9 cellular contexts compared by ENCODE assay signal in the genomic region with DNA sequence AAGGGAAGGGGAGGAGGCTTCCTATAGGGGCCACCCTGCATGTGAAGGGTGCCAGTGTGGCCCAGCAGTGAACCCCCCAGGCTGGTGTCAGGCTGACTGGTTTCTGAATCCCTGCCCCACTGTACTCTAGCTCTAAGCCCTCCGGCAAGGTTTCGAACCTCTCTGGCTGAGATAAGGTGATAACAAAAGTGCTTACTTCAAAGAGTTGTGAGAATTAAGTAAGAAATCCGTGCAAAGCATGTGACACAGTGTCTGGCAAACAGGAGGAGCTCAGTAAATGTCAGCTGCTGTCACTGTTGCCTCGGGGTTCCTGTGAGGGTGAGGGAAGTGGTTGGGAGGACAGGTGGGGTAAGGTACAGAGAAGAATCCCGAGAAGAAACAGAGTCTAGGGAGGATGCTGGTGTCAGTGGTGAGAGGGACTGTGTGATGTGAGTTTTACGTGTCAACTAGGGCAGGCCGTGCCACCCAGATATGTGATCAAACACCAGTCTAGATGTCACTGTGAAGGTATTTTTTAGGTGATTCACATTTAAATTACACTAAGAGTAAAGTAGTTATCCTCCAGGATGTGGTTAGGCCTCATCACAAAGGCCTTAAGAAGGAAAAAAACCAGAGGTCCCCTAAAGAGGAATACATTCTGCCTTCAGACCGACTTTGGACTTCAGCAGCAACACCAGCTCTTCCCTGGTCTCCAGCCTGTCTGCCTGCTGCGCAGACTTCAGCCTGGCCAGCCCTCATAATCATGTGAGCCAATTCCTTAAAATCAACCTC.
DNase-seq lines count a peak whose midpoint lies in the region; ATAC-seq, FAIRE-seq and TF ChIP-seq lines count a peak whose summit lies in the region.
"Had no signal": no experiment of that assay in that cellular context is flagged by ENCODE, and none has a peak within 500 bp of the region (broad histone marks: within the 10 kb centered on the region; RNA-seq: fewer than 3 reads in every experiment).

No MANE protein-coding gene starts in this region.

- H3K27me3 ChIP-seq in right atrium auricular region (no peaks in the 10 kb centered on the region), parathyroid adenoma (ENCODE audit: control insufficient read depth, insufficient read depth, low read length) (no peaks in the 10 kb centered on the region), colonic mucosa (no peaks in the 10 kb centered on the region)

- H3K36me3 ChIP-seq in right atrium auricular region, result no peaks in the 10 kb centered on the region
- H3K36me3 ChIP-seq in parathyroid adenoma (ENCODE audit: control insufficient read depth, insufficient read depth, low read length), result no peaks in the 10 kb centered on the region
- H3K36me3 ChIP-seq in colonic mucosa, result no peaks in the 10 kb centered on the region

- H3K36me3 Mint-ChIP-seq in activated naive CD8-positive, alpha-beta T cell treated with anti-CD3 and anti-CD28 coated beads for 36 hours, result no peaks in the 10 kb centered on the region

- DNase-seq in left cardiac atrium (no peak), right atrium auricular region (ENCODE audit: low spot score) (no peak), hippocampal formation (lab: John Stamatoyannopoulos, UW) (no peak), colonic mucosa (no peak), GM19239 (ENCODE audit: insufficient read length, low spot score) (no peak)
- peak; percentile 39 for DNase-seq in activated naive CD8-positive, alpha-beta T cell treated with anti-CD3 and anti-CD28 coated beads for 36 hours
- DNase-seq: left colon had no signal

- peak overlapping the region; percentile 95 for H2AFZ ChIP-seq in parathyroid adenoma

- H3K27me3 Mint-ChIP-seq in activated naive CD8-positive, alpha-beta T cell treated with anti-CD3 and anti-CD28 coated beads for 36 hours, result no peaks in the 10 kb centered on the region

- peak overlapping the region; percentile 88 for H3K27ac Mint-ChIP-seq in activated naive CD8-positive, alpha-beta T cell treated with anti-CD3 and anti-CD28 coated beads for 36 hours

- no peaks in the 10 kb centered on the region for H3K79me2 ChIP-seq in parathyroid adenoma

- H3K27ac ChIP-seq in right atrium auricular region (peak overlapping the region in 1 of 2 donors; percentile 18), parathyroid adenoma (peak overlapping the region; percentile 79), colonic mucosa (no peak overlapping the region)

- intact Hi-C loops in left cardiac atrium (cut with DNase I) (no loop called here), colonic mucosa (cut with DNase I) (no loop called here)

- H3K4me1 ChIP-seq in right atrium auricular region (peaks cover 0 to 5% of the 10 kb centered on the region in 2 donors), parathyroid adenoma (peaks cover 16% of the 10 kb centered on the region), colonic mucosa (no peaks in the 10 kb centered on the region)

- H3K9ac ChIP-seq in parathyroid adenoma (no peak overlapping the region), colonic mucosa (ENCODE audit: low read depth in 2 of 2, low read length in 2 of 2) (no peak overlapping the region)

- H3K9me3 Mint-ChIP-seq in activated naive CD8-positive, alpha-beta T cell treated with anti-CD3 and anti-CD28 coated beads for 36 hours, result no peaks in the 10 kb centered on the region

- peak overlapping the region; percentile 57 for H3K4me3 Mint-ChIP-seq in activated naive CD8-positive, alpha-beta T cell treated with anti-CD3 and anti-CD28 coated beads for 36 hours

- peaks cover 21% of the 10 kb centered on the region for H3K4me1 Mint-ChIP-seq in activated naive CD8-positive, alpha-beta T cell treated with anti-CD3 and anti-CD28 coated beads for 36 hours

- H3K4me2 ChIP-seq in parathyroid adenoma (ENCODE audit: low read length), result no peak overlapping the region

- no peak overlapping the region for H3K4me3 ChIP-seq in right atrium auricular region
- no peak overlapping the region for H3K4me3 ChIP-seq in parathyroid adenoma (ENCODE audit: low read depth, low read length)
- no peak overlapping the region for H3K4me3 ChIP-seq in colonic mucosa

- FAIRE-seq in GM19239 (lab: Jason Lieb, UNC), result no peak

- TF ChIP-seq CTCF in right atrium auricular region (IDR thresholded peaks at IDR 0.05) (no peak), parathyroid adenoma (IDR thresholded peaks at IDR 0.05) (no peak), colonic mucosa (IDR thresholded peaks at IDR 0.05) (no peak)

- H3K9me3 ChIP-seq in right atrium auricular region, result no peaks in the 10 kb centered on the region
- no peaks in the 10 kb centered on the region for H3K9me3 ChIP-seq in parathyroid adenoma (ENCODE audit: control insufficient read depth, low read length)
- H3K9me3 ChIP-seq in colonic mucosa, result no peaks in the 10 kb centered on the region

- ATAC-seq in left cardiac atrium (peak; percentile 51 to 66), GM19351 (IDR thresholded peaks at IDR 0.05; ENCODE audit: unreplicated experiment) (no peak)
- ATAC-seq: left colon had no signal
